ENCODE assay signal across 8 cellular contexts in genomic region chr16:14489460-14489859, GRCh38.
DNase-seq lines count a peak whose midpoint lies in the region; ATAC-seq, FAIRE-seq and TF ChIP-seq lines count a peak whose summit lies in the region.
"Had no signal": no experiment of that assay in that cellular context is flagged by ENCODE, and none has a peak within 500 bp of the region (broad histone marks: within the 10 kb centered on the region; RNA-seq: fewer than 3 reads in every experiment).

No MANE protein-coding gene starts in this region.

- H3K27ac ChIP-seq in K562 (ENCODE audit: extremely low read depth, low read depth, low read length) (peak overlapping the region; percentile 42; the same call in 2 of the 3 replicates), neural cell (ENCODE audit: low read length) (no peak overlapping the region), coronary artery (no peak overlapping the region), uterus (no peak overlapping the region)

- no peak overlapping the region for H3K4me3 ChIP-seq in GM12865 (ENCODE audit: low read depth, low read length)
- no peak overlapping the region for H3K4me3 ChIP-seq in K562
- no peak overlapping the region for H3K4me3 ChIP-seq in neural cell (ENCODE audit: low read length)
- no peak overlapping the region for H3K4me3 ChIP-seq in coronary artery
- no peak overlapping the region for H3K4me3 ChIP-seq in uterus

- H3K9me1 ChIP-seq in K562 (ENCODE audit: control insufficient read depth, insufficient read depth, low read length) = no peaks in the 10 kb centered on the region

- H2AFZ ChIP-seq in K562 (ENCODE audit: low read depth, low read length) = peak overlapping the region; percentile 41
- H2AFZ ChIP-seq in neural cell (ENCODE audit: low read depth, low read length) = no peak overlapping the region

- FAIRE-seq in K562 (lab: Jason Lieb, UNC) = peak; percentile 78
- FAIRE-seq: colon had no signal

- TF ChIP-seq RAD21 in K562 (CRISPR knock-in tag; conservative IDR thresholded peaks at IDR 0.05 in 1 of 2, IDR thresholded peaks at IDR 0.05 in 1 of 2) (peak in 1 of 2 experiments; percentile 14; a peak in 1 of 4 replicates), neural cell (conservative IDR thresholded peaks at IDR 0.05) (no peak)

- H3K79me2 ChIP-seq in K562 (ENCODE audit: control insufficient read depth, insufficient read depth, low read length) (peaks cover 14% of the 10 kb centered on the region; the same call in 1 of the 3 replicates), neural cell (replicated peaks; ENCODE audit: insufficient read depth, low read length) (no peaks in the 10 kb centered on the region)

- no peaks in the 10 kb centered on the region for H3F3A ChIP-seq in neural cell (ENCODE audit: insufficient read depth, low read length, poor library complexity, severe bottlenecking)

- ATAC-seq in K562 (peak; percentile 81), GM18511 (IDR thresholded peaks at IDR 0.05; ENCODE audit: unreplicated experiment) (no peak)

- TF ChIP-seq CTCF in GM12865 (IDR thresholded peaks at IDR 0.05; ENCODE audit: insufficient read depth, low read depth, low read length, missing control alignments) = no peak
- peak; percentile 32 to 53 (median 38); a peak in 4 of 6 replicates for TF ChIP-seq CTCF in K562 (IDR thresholded peaks at IDR 0.05 in 2 of 3, conservative IDR thresholded peaks at IDR 0.05 in 1 of 3; ENCODE audit: insufficient read depth in 2 of 3, low read depth in 1 of 3, low read length in 3 of 3)
- TF ChIP-seq CTCF in neural cell (IDR thresholded peaks at IDR 0.05; ENCODE audit: poor library complexity, severe bottlenecking) = peak; percentile 14
- TF ChIP-seq CTCF in coronary artery (IDR thresholded peaks at IDR 0.05) = no peak
- TF ChIP-seq CTCF in uterus (IDR thresholded peaks at IDR 0.05) = no peak

- H3K27me3 ChIP-seq in K562 (ENCODE audit: control insufficient read depth in 2 of 2, insufficient read depth in 2 of 2, low read length in 2 of 2) (no peaks in the 10 kb centered on the region), neural cell (ENCODE audit: insufficient read depth, low read depth, low read length) (no peaks in the 10 kb centered on the region), uterus (no peaks in the 10 kb centered on the region)

- peaks cover 7 to 38% of the 10 kb centered on the region in 2 experiments for H3K4me1 ChIP-seq in K562 (replicated peaks in 1 of 2; ENCODE audit: control insufficient read depth in 2 of 2, insufficient read depth in 2 of 2, low read length in 2 of 2)
- H3K4me1 ChIP-seq in uterus = no peaks in the 10 kb centered on the region

- CTCF ChIA-PET in K562 (lab: Yijun Ruan, JAX; ENCODE audit: low intra/inter-chr PET ratio) = interaction anchor here (0.7 kb wide), 1 partner anchor 145 kb away, joined by 3 read pairs; no protein-coding TSS in a partner anchor

- TF ChIP-seq POLR2A in K562 (conservative IDR thresholded peaks at IDR 0.05) (no peak), uterus (IDR thresholded peaks at IDR 0.05) (no peak)

- 40% methylated on average over 4 of the region's 4 CpGs for WGBS in K562 (ENCODE audit: insufficient coverage, low coverage, missing lambda C conversion rate)

- H3K36me3 ChIP-seq in K562 (ENCODE audit: control insufficient read depth, insufficient read depth, low read length) = no peaks in the 10 kb centered on the region
- no peaks in the 10 kb centered on the region for H3K36me3 ChIP-seq in neural cell (ENCODE audit: insufficient read depth, low read length)
- H3K36me3 ChIP-seq in uterus = no peaks in the 10 kb centered on the region

- TF ChIP-seq EP300 in K562 (IDR thresholded peaks at IDR 0.05; ENCODE audit: low read length) (no peak), neural cell (conservative IDR thresholded peaks at IDR 0.05; ENCODE audit: poor library complexity, severe bottlenecking) (no peak)

- intact Hi-C loops in K562 (cut with micrococcal nuclease) = no loop called here
- intact Hi-C loops in uterus (cut with DNase I; ENCODE audit: low total_unique reads) = no loop called here

- DNase-seq in GM12865 (ENCODE audit: low read depth) (peak; percentile 45), LoVo (ENCODE audit: low spot score) (peak; percentile 16), K562 (ENCODE audit: extremely low read depth in 1 of 4, low spot score in 3 of 4) (peak; percentile 43 to 67 (median 51)), coronary artery (ENCODE audit: low spot score) (no peak), uterus (no peak)

- H3K9ac ChIP-seq in K562 (ENCODE audit: insufficient read depth in 1 of 2, low read depth in 2 of 2, low read length in 2 of 2) (no peak overlapping the region), neural cell (ENCODE audit: low read length) (no peak overlapping the region)

- H3K9me3 ChIP-seq in K562 (replicated peaks; ENCODE audit: control insufficient read depth, insufficient read depth, low read depth, low read length) (no peaks in the 10 kb centered on the region), neural cell (ENCODE audit: low read length) (no peaks in the 10 kb centered on the region), uterus (no peaks in the 10 kb centered on the region)

- POLR2A ChIA-PET in K562 (lab: Yijun Ruan, JAX) = interaction anchor here (0.8 to 2.0 kb wide), 2 partner anchors 9 to 13 kb away, joined by 5 to 9 read pairs; no protein-coding TSS in a partner anchor

- no TSS peak for BruUV-seq in K562 (replicated peaks; lab: Mats Ljungman, UMichigan)

- H3K4me2 ChIP-seq in K562 (ENCODE audit: insufficient read depth, low read length) (0 out of 2 replicates have a peak overlapping the region, but pooled peaks have one; percentile 14), neural cell (ENCODE audit: low read length) (no peak overlapping the region)

- in situ Hi-C loops in K562 (cut with MboI) = no loop called here

- H4K20me1 ChIP-seq in K562 (replicated peaks; ENCODE audit: control insufficient read depth, insufficient read depth, low read length) (no peaks in the 10 kb centered on the region), neural cell (ENCODE audit: insufficient read depth) (no peaks in the 10 kb centered on the region)

- H3K9me2 ChIP-seq in neural cell (ENCODE audit: insufficient read depth, low read length) = no peaks in the 10 kb centered on the region

TF ChIP-seq in K562, 482 proteins besides CTCF, POLR2A, EP300 and RAD21 (continues in another document):
- no peak for TF ChIP-seq SUPT5H (IDR thresholded peaks at IDR 0.05)
- peak; percentile 23; the same call in 1 of the 2 replicates for TF ChIP-seq USF1 (CRISPR knock-in tag; IDR thresholded peaks at IDR 0.05)
- no peak for TF ChIP-seq ZNF140 (CRISPR knock-in tag; IDR thresholded peaks at IDR 0.05)
- no peak for TF ChIP-seq NELFE (IDR thresholded peaks at IDR 0.05; ENCODE audit: insufficient read depth, insufficient read length)
- TF ChIP-seq SREBF1 (IDR thresholded peaks at IDR 0.05; ENCODE audit: borderline replicate concordance, low read depth, low read length) = no peak
- no peak for TF ChIP-seq CSDE1 (IDR thresholded peaks at IDR 0.05)
- no peak for TF ChIP-seq BRF1 (IDR thresholded peaks at IDR 0.05; ENCODE audit: borderline replicate concordance, extremely low read depth, insufficient read length)

TF ChIP-seq in neural cell, 6 proteins besides CTCF, POLR2A, EP300 and RAD21:
- TF ChIP-seq REST (IDR thresholded peaks at IDR 0.05; ENCODE audit: borderline replicate concordance) (no peak), SMC3 (conservative IDR thresholded peaks at IDR 0.05; ENCODE audit: poor library complexity) (no peak), EZH2 (IDR thresholded peaks at IDR 0.05; ENCODE audit: borderline replicate concordance, insufficient read depth, low read length, poor library complexity, severe bottlenecking) (no peak), MXI1 (conservative IDR thresholded peaks at IDR 0.05; ENCODE audit: poor library complexity, severe bottlenecking) (no peak), POLR2AphosphoS5 (IDR thresholded peaks at IDR 0.05) (no peak), TAF1 (IDR thresholded peaks at IDR 0.05; ENCODE audit: low read depth) (no peak)

Comparison
In these comparisons a context has a peak if more than half of its experiments do, and no peak if none do; other contexts are left out.
1. DNase-seq: peak in GM12865 (single experiment), LoVo (single experiment) and K562 (4 of 4); none in coronary artery (single experiment) and uterus (0 of 2).
2. CTCF ChIP-seq: peak in K562 (3 of 3) and neural cell (single experiment); none in GM12865 (single experiment), coronary artery (single experiment) and uterus (0 of 4).